8 cellular contexts compared by ENCODE assay signal in genomic region chr17:67718325-67718941, GRCh38. TPM values are rescaled to one million over a fixed set of nuclear protein-coding genes. Genes with fewer than 3 reads are reported as not detected.
DNase-seq lines count a peak whose midpoint lies in the region; ATAC-seq and TF ChIP-seq lines count a peak whose summit lies in the region.

No MANE protein-coding gene starts in this region.

- no peaks in the 10 kb centered on the region for H3K9me3 ChIP-seq in esophagus squamous epithelium
- no peaks in the 10 kb centered on the region for H3K9me3 ChIP-seq in neuron (ENCODE audit: low read length)

- no peak for TF ChIP-seq POLR2A in esophagus squamous epithelium (IDR thresholded peaks at IDR 0.05)

- no peaks in the 10 kb centered on the region for H3K27me3 ChIP-seq in esophagus squamous epithelium
- H3K27me3 ChIP-seq in neuron (ENCODE audit: insufficient read depth, low read length): no peaks in the 10 kb centered on the region

- H3K36me3 ChIP-seq in esophagus squamous epithelium (peaks cover 0 to 36% (median 20%) of the 10 kb centered on the region in 3 donors), neuron (ENCODE audit: insufficient read depth, low read length) (peaks cover 23% of the 10 kb centered on the region)

- H3K4me3 ChIP-seq in esophagus squamous epithelium: peak overlapping the region; percentile 78 to 93 (median 84)
- peak overlapping the region; percentile 82 for H3K4me3 ChIP-seq in neuron (ENCODE audit: low read length)

- H3K27ac ChIP-seq in esophagus squamous epithelium: peak overlapping the region; percentile 89 to 92 (median 91)

- intact Hi-C loops in esophagus squamous epithelium (cut with DNase I): no loop called here

- DNase-seq in activated CD8-positive, alpha-beta memory T cell treated with anti-CD3 and anti-CD28 coated beads for 4 hours (ENCODE audit: low read depth in 2 of 2): peak; percentile 3 to 4
- DNase-seq in activated CD8-positive, alpha-beta memory T cell treated with anti-CD3 and anti-CD28 coated beads, Interleukin-2, amount 50 U/mL, for 48 hours: no peak
- peak; percentile 23 for DNase-seq in HuH-7.5 (ENCODE audit: low spot score)
- peak; percentile 23 to 46 for DNase-seq in activated CD4-positive, alpha-beta T cell treated with anti-CD3 and anti-CD28 coated beads, Interleukin-2, amount 50 U/mL, for 24 hours (ENCODE audit: low read depth in 1 of 2, low spot score in 1 of 2)
- DNase-seq in esophagus squamous epithelium (lab: John Stamatoyannopoulos, UW): no peak
- DNase-seq in DMS79 treated with DMSO at 0.1 percent for 48 hours (lab: John Stamatoyannopoulos, UW): no peak

- WGBS in esophagus squamous epithelium, 2 donors: 0 to 1% methylated on average over 12 to 16 of the region's 16 CpGs

- H3K4me1 ChIP-seq in esophagus squamous epithelium (peaks cover 8 to 27% (median 18%) of the 10 kb centered on the region in 3 donors), neuron (ENCODE audit: insufficient read depth, low read length) (peaks cover 9% of the 10 kb centered on the region)

- ATAC-seq in GM18861 (IDR thresholded peaks at IDR 0.05; ENCODE audit: unreplicated experiment): no peak

- no peak for TF ChIP-seq CTCF in esophagus squamous epithelium (IDR thresholded peaks at IDR 0.05)

- H2AFZ ChIP-seq in neuron (ENCODE audit: low read depth, low read length): no peak overlapping the region

RNA-seq across cellular contexts. Expression of gene NOL11, which starts 0.7 kb away (rescaled TPM):
- total RNA-seq in esophagus squamous epithelium: 10 to 100 TPM; 22.6 to 40.6 (median 35.1) TPM

Comparison
In these comparisons a context has a peak if more than half of its experiments do, and no peak if none do; other contexts are left out.
1. DNase-seq: peak in activated CD8-positive, alpha-beta memory T cell treated with anti-CD3 and anti-CD28 coated beads for 4 hours (2 of 2), HuH-7.5 (single experiment) and activated CD4-positive, alpha-beta T cell treated with anti-CD3 and anti-CD28 coated beads, Interleukin-2, amount 50 U/mL, for 24 hours (2 of 2); none in activated CD8-positive, alpha-beta memory T cell treated with anti-CD3 and anti-CD28 coated beads, Interleukin-2, amount 50 U/mL, for 48 hours (single experiment), esophagus squamous epithelium (single experiment) and DMS79 treated with DMSO at 0.1 percent for 48 hours (single experiment).